Comparison of ENCODE assay signal across 1 cellular context in the genomic region with DNA sequence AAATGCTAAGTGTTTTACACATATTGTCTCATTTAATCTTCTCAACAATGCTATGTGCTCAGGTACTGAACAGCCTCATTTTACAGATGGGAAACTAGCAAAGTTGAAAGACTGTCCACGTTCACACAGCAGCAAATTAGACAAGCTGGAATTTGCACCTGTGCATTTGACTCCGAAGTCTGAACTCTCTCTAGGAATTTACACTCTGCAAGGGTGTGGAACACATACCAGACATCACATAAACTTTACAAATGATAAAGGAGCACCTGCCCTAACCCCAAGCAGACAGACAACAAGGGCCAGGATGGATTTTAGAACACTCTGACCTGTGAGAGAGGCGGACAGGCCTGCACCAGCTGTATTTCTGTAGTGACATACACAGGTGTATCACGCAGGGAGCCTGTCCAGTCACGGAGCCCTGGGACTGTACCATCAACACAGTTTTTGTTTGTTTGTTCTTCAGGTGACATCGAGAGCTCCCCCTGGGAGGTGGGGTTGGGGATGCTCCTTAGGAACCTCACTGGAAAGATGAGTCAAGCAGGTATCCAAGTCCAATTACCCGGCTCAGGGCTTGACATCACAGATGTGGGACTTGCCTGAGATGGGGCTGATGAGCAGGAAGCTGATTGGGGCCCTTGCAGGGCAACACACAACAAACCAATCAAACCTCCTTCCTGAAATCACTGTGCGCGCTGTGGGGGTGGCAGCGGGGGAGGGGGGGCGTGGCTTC.
TF ChIP-seq lines count a peak whose summit lies in the region.

No MANE protein-coding gene starts in this region.

TF ChIP-seq in WTC11, 78 proteins besides CTCF, POLR2A, EP300 and RAD21 (continued from another document):
- TF ChIP-seq, protein P1, sequence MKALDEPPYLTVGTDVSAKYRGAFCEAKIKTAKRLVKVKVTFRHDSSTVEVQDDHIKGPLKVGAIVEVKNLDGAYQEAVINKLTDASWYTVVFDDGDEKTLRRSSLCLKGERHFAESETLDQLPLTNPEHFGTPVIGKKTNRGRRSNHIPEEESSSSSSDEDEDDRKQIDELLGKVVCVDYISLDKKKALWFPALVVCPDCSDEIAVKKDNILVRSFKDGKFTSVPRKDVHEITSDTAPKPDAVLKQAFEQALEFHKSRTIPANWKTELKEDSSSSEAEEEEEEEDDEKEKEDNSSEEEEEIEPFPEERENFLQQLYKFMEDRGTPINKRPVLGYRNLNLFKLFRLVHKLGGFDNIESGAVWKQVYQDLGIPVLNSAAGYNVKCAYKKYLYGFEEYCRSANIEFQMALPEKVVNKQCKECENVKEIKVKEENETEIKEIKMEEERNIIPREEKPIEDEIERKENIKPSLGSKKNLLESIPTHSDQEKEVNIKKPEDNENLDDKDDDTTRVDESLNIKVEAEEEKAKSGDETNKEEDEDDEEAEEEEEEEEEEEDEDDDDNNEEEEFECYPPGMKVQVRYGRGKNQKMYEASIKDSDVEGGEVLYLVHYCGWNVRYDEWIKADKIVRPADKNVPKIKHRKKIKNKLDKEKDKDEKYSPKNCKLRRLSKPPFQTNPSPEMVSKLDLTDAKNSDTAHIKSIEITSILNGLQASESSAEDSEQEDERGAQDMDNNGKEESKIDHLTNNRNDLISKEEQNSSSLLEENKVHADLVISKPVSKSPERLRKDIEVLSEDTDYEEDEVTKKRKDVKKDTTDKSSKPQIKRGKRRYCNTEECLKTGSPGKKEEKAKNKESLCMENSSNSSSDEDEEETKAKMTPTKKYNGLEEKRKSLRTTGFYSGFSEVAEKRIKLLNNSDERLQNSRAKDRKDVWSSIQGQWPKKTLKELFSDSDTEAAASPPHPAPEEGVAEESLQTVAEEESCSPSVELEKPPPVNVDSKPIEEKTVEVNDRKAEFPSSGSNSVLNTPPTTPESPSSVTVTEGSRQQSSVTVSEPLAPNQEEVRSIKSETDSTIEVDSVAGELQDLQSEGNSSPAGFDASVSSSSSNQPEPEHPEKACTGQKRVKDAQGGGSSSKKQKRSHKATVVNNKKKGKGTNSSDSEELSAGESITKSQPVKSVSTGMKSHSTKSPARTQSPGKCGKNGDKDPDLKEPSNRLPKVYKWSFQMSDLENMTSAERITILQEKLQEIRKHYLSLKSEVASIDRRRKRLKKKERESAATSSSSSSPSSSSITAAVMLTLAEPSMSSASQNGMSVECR (CRISPR knock-in tag; IDR thresholded peaks at IDR 0.05; ENCODE audit: borderline replicate concordance) = no peak
- TF ChIP-seq ATF1 (CRISPR knock-in tag; IDR thresholded peaks at IDR 0.05) = no peak
- no peak for TF ChIP-seq EMX1 (CRISPR knock-in tag; IDR thresholded peaks at IDR 0.05)
- TF ChIP-seq ZNF423 (CRISPR knock-in tag; IDR thresholded peaks at IDR 0.05) = no peak
